Comparison of ENCODE assay signal across 22 cellular contexts in the genomic region with DNA sequence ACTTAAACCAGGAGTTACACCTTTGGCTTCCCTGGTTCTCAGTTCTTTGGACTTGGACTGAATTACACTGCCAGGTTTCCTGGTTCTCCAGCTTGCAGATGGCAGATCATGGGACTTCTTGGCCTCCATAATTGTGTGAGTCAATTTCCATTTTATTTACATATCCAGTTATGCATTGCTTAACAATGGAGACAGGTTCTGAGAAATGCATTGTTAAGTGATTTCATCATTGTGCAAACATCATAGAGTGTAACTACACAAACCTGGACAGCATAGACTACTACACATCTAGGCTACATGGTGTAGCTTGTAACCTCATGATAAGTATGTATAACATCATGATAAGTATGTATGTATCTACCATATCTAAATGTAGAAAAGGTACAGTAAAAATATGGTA.
DNase-seq lines count a peak whose midpoint lies in the region; ATAC-seq, FAIRE-seq and TF ChIP-seq lines count a peak whose summit lies in the region.
"Had no signal": no experiment of that assay in that cellular context is flagged by ENCODE, and none has a peak within 500 bp of the region (broad histone marks: within the 10 kb centered on the region; RNA-seq: fewer than 3 reads in every experiment).

No MANE protein-coding gene starts in this region.

- H4K20me1 ChIP-seq in GM12878 (ENCODE audit: control insufficient read depth, insufficient read depth): no peaks in the 10 kb centered on the region

- ATAC-seq in GM12878: no peak
- ATAC-seq in HG03520 (IDR thresholded peaks at IDR 0.05; ENCODE audit: unreplicated experiment): no peak
- ATAC-seq: activated T-cell treated with anti-CD3 and anti-CD28 coated beads, Interleukin-2, amount 50 U/mL, for 4 hours; T-cell had no signal

- no peaks in the 10 kb centered on the region for H3K27me3 ChIP-seq in breast epithelium
- H3K27me3 ChIP-seq in GM12878 (replicated peaks in 1 of 2; ENCODE audit: control insufficient read depth in 2 of 2, insufficient read depth in 2 of 2, low read length in 1 of 2): no peaks in the 10 kb centered on the region
- H3K27me3 ChIP-seq in testis: no peaks in the 10 kb centered on the region

- DNase-seq in MCF 10A (ENCODE audit: unreplicated experiment): peak; percentile 49
- DNase-seq in breast epithelium (ENCODE audit: low spot score in 2 of 2): no peak
- DNase-seq in GM12878 (ENCODE audit: low read depth, low spot score): no peak
- peak; percentile 79 for DNase-seq in fibroblast of pulmonary artery (ENCODE audit: low read depth)
- no peak for DNase-seq in testis
- no peak for DNase-seq in stimulated activated CD4-positive, alpha-beta T cell treated with anti-CD3 and anti-CD28 coated beads, Interleukin-2, amount 100 ng/mL, for 48 hours
- DNase-seq in D341Med (ENCODE audit: low spot score): no peak
- DNase-seq: activated CD4-positive, alpha-beta T cell treated with anti-CD3 and anti-CD28 coated beads, Interleukin-2, amount 50 U/mL, for 4 hours; activated T-cell treated with anti-CD3 and anti-CD28 coated beads, Interleukin-2, amount 50 U/mL, for 4 hours; CD4-positive, alpha-beta T cell; central memory CD4-positive, alpha-beta T cell; endodermal cell; H7; head of caudate nucleus; kidney; NCI-H1930; RPMI8226; T-cell had no signal

- no peak for TF ChIP-seq POLR2A in breast epithelium (IDR thresholded peaks at IDR 0.05)
- TF ChIP-seq POLR2A in GM12878 (IDR thresholded peaks at IDR 0.05; ENCODE audit: low read depth, low read length): no peak
- no peak for TF ChIP-seq POLR2A in testis (IDR thresholded peaks at IDR 0.05)

- H3K9ac ChIP-seq in GM12878 (ENCODE audit: control insufficient read depth, insufficient read depth, low read length): no peak overlapping the region

- no peak overlapping the region for H3K27ac Mint-ChIP-seq in MCF 10A (ENCODE audit: low read depth, unreplicated experiment)
- H3K27ac Mint-ChIP-seq: activated naive CD8-positive, alpha-beta T cell; CD4-positive, alpha-beta T cell; endodermal cell; stimulated activated naive CD8-positive, alpha-beta T cell treated with anti-CD3 and anti-CD28 coated beads, Interleukin-15, Interleukin-2, amounts not matched to agents 100 ng/mL and 50 ng/mL, for 24 hours; T-cell had no signal

- H3K27ac ChIP-seq in breast epithelium (no peak overlapping the region), GM12878 (ENCODE audit: control insufficient read depth, insufficient read depth) (peak overlapping the region; percentile 78; the same call in 1 of the 2 replicates), testis (no peak overlapping the region)

- H3K9me3 ChIP-seq in breast epithelium (no peaks in the 10 kb centered on the region), GM12878 (replicated peaks; ENCODE audit: control insufficient read depth, insufficient read depth, low read length) (peaks cover 3% of the 10 kb centered on the region; the same call in 1 of the 3 replicates), testis (no peaks in the 10 kb centered on the region)

- no peak overlapping the region for H3K4me3 Mint-ChIP-seq in MCF 10A (ENCODE audit: unreplicated experiment)
- H3K4me3 Mint-ChIP-seq: activated naive CD8-positive, alpha-beta T cell; activated T-cell treated with anti-CD3 and anti-CD28 coated beads, Interleukin-2, amount 50 U/mL, for 4 hours; CD4-positive, alpha-beta T cell; endodermal cell; stimulated activated naive CD8-positive, alpha-beta T cell treated with anti-CD3 and anti-CD28 coated beads, Interleukin-15, Interleukin-2, amounts not matched to agents 100 ng/mL and 50 ng/mL, for 24 hours; T-cell had no signal

- intact Hi-C loops in MCF 10A (cut with micrococcal nuclease) (no loop called here), breast epithelium (cut with DNase I; ENCODE audit: low total_unique reads) (loop anchor here (10.0 kb wide), 1 partner anchor 1183 kb away; no protein-coding TSS in a partner anchor), GM12878 (cut with micrococcal nuclease; ENCODE audit: unreplicated experiment) (no loop called here), testis (cut with DNase I; ENCODE audit: low total_unique reads) (no loop called here)

- no peaks in the 10 kb centered on the region for H3K36me3 Mint-ChIP-seq in MCF 10A (ENCODE audit: insufficient read depth, unreplicated experiment)
- H3K36me3 Mint-ChIP-seq: T-cell had no signal

- H3K4me1 ChIP-seq in breast epithelium (no peaks in the 10 kb centered on the region), GM12878 (ENCODE audit: control insufficient read depth, insufficient read depth, low read length) (peaks cover 20% of the 10 kb centered on the region), testis (no peaks in the 10 kb centered on the region)

- H3K4me2 ChIP-seq in GM12878 (ENCODE audit: control insufficient read depth, insufficient read depth): no peak overlapping the region

- RAD21 ChIA-PET in GM12878 (lab: Charles Lee; ENCODE audit: unreplicated experiment): interaction anchor here (0.5 to 3.2 kb wide), 3 partner anchors 11 to 15 kb away, joined by 3 to 11 read pairs (median 11); no protein-coding TSS in a partner anchor

- in situ Hi-C loops in GM12878 (cut with MboI): no loop called here

- TF ChIP-seq EP300 in GM12878 (IDR thresholded peaks at IDR 0.05; ENCODE audit: borderline replicate concordance in 1 of 2, control insufficient read depth in 1 of 2, low read depth in 2 of 2, low read length in 2 of 2): no peak

- H3K4me3 ChIP-seq in breast epithelium (no peak overlapping the region), GM12878 (no peak overlapping the region), fibroblast of pulmonary artery (replicated peaks; ENCODE audit: low read depth, low read length) (no peak overlapping the region), testis (no peak overlapping the region)

- H3K79me2 ChIP-seq in GM12878 (ENCODE audit: control insufficient read depth, insufficient read depth, low read length): no peaks in the 10 kb centered on the region

- CTCF ChIA-PET in MCF 10A (lab: Yijun Ruan, JAX) (no interaction called here), GM12878 (lab: Yijun Ruan, JAX) (interaction anchor here (1.4 to 3.7 kb wide), 3 partner anchors 9 to 72 kb away, joined by 4 to 14 read pairs (median 10); no protein-coding TSS in a partner anchor)

- H3K9me3 Mint-ChIP-seq in MCF 10A (ENCODE audit: unreplicated experiment): peaks cover 7% of the 10 kb centered on the region
- H3K9me3 Mint-ChIP-seq: CD4-positive, alpha-beta T cell; endodermal cell had no signal

- SMC1A ChIA-PET in GM12878 (lab: Charles Lee; ENCODE audit: uncharacterized antibody, unreplicated experiment): interaction anchor here (0.9 to 4.5 kb wide), 3 partner anchors 11 to 22 kb away, joined by 3 to 34 read pairs (median 3); no protein-coding TSS in a partner anchor

- TF ChIP-seq CTCF in MCF 10A (IDR thresholded peaks at IDR 0.05; ENCODE audit: unreplicated experiment) (no peak), breast epithelium (IDR thresholded peaks at IDR 0.05) (no peak), GM12878 (IDR thresholded peaks at IDR 0.05 in 2 of 3, conservative IDR thresholded peaks at IDR 0.05 in 1 of 3; ENCODE audit: control insufficient read depth in 2 of 3, extremely low read depth in 1 of 3, insufficient read depth in 1 of 3, low read depth in 3 of 3, low read length in 3 of 3) (no peak), fibroblast of pulmonary artery (IDR thresholded peaks at IDR 0.05; ENCODE audit: low read length, missing control alignments) (no peak), testis (IDR thresholded peaks at IDR 0.05) (no peak)

- no peak overlapping the region for H2AFZ ChIP-seq in GM12878 (ENCODE audit: control insufficient read depth, low read depth, low read length)

- no peak for TF ChIP-seq RAD21 in GM12878 (IDR thresholded peaks at IDR 0.05; ENCODE audit: insufficient read depth, low read depth, low read length)

- BruUV-seq in MCF 10A (replicated peaks; lab: Mats Ljungman, UMichigan): no TSS peak
- no TSS peak for BruUV-seq in GM12878 (replicated peaks; lab: Mats Ljungman, UMichigan)

- FAIRE-seq in GM12878 (lab: Jason Lieb, UNC): peak; percentile 54
- FAIRE-seq: G401.6, kidney had no signal

- no peaks in the 10 kb centered on the region for H3K36me3 ChIP-seq in breast epithelium
- H3K36me3 ChIP-seq in GM12878 (ENCODE audit: control insufficient read depth in 2 of 2, insufficient read depth in 2 of 2, low read length in 1 of 2): no peaks in the 10 kb centered on the region
- no peaks in the 10 kb centered on the region for H3K36me3 ChIP-seq in testis (ENCODE audit: low read depth, missing control alignments)

- POLR2A ChIA-PET in MCF 10A (lab: Yijun Ruan, JAX): no interaction called here
- POLR2A ChIA-PET in GM12878 (lab: Charles Lee): interaction anchor here (1.2 to 1.5 kb wide), 3 partner anchors 8 to 41 kb away, joined by 3 to 4 read pairs (median 4); no protein-coding TSS in a partner anchor

- peaks cover 8% of the 10 kb centered on the region for H3K4me1 Mint-ChIP-seq in MCF 10A (ENCODE audit: insufficient read depth, unreplicated experiment)

- H3K27me3 Mint-ChIP-seq in MCF 10A (ENCODE audit: insufficient read depth, unreplicated experiment): no peaks in the 10 kb centered on the region
- H3K27me3 Mint-ChIP-seq: activated naive CD8-positive, alpha-beta T cell; CD4-positive, alpha-beta T cell; stimulated activated naive CD8-positive, alpha-beta T cell treated with anti-CD3 and anti-CD28 coated beads, Interleukin-15, Interleukin-2, amounts not matched to agents 100 ng/mL and 50 ng/mL, for 24 hours; T-cell had no signal

TF ChIP-seq in GM12878, 131 proteins besides CTCF, POLR2A, EP300 and RAD21 (continues in another document):
- TF ChIP-seq YBX1 (IDR thresholded peaks at IDR 0.05) (no peak), NR2F1 (conservative IDR thresholded peaks at IDR 0.05) (no peak), LARP7 (IDR thresholded peaks at IDR 0.05) (no peak), SMAD1 (IDR thresholded peaks at IDR 0.05; ENCODE audit: low read depth, partially characterized antibody) (no peak), ZNF274 (IDR thresholded peaks at IDR 0.05; ENCODE audit: insufficient read depth, insufficient read length) (no peak), TCF12 (IDR thresholded peaks at IDR 0.05; ENCODE audit: low read depth, low read length) (no peak), ZBED1 (IDR thresholded peaks at IDR 0.05; ENCODE audit: borderline replicate concordance) (no peak), SREBF1 (IDR thresholded peaks at IDR 0.05; ENCODE audit: low read length) (no peak)
- TF ChIP-seq, protein P1, sequence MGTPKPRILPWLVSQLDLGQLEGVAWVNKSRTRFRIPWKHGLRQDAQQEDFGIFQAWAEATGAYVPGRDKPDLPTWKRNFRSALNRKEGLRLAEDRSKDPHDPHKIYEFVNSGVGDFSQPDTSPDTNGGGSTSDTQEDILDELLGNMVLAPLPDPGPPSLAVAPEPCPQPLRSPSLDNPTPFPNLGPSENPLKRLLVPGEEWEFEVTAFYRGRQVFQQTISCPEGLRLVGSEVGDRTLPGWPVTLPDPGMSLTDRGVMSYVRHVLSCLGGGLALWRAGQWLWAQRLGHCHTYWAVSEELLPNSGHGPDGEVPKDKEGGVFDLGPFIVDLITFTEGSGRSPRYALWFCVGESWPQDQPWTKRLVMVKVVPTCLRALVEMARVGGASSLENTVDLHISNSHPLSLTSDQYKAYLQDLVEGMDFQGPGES (IDR thresholded peaks at IDR 0.05): no peak

Comparison
In these comparisons a context has a peak if more than half of its experiments do, and no peak if none do; other contexts are left out.
1. DNase-seq: peak in MCF 10A (single experiment) and fibroblast of pulmonary artery (single experiment); none in breast epithelium (0 of 2), GM12878 (single experiment), testis (single experiment), stimulated activated CD4-positive, alpha-beta T cell treated with anti-CD3 and anti-CD28 coated beads, Interleukin-2, amount 100 ng/mL, for 48 hours (0 of 2) and D341Med (single experiment).